Comparison of ENCODE assay signal across 9 cellular contexts in genomic region chr18:22024924-22025323, GRCh38.
"Had no signal": no experiment of that assay in that cellular context is flagged by ENCODE, and none has a peak within 500 bp of the region (broad histone marks: within the 10 kb centered on the region; RNA-seq: fewer than 3 reads in every experiment).

No MANE protein-coding gene starts in this region.

- ATAC-seq: GM23338, HCT116 had no signal

- H3K4me2 ChIP-seq: GM23338 had no signal

- H3K36me3 ChIP-seq: HAP-1 had no signal

- H3K27ac ChIP-seq: GM23248 had no signal

- H3K4me1 ChIP-seq: HAP-1 had no signal

- H3K4me3 Mint-ChIP-seq: GM23338, H9, HFFc6 had no signal

- H3K9me3 Mint-ChIP-seq: GM23338, H9, HFFc6 had no signal

- H3K4me3 ChIP-seq: GM23248, GM23338, HAP-1 had no signal

- H3K9me3 ChIP-seq: HAP-1 had no signal

- H3K9ac ChIP-seq: GM23248 had no signal

- H3K27ac Mint-ChIP-seq: GM23338, H9, HFFc6 had no signal

- DNase-seq: GM23248, GOT3, H7, H9, HCEC 1CT, HFFc6 had no signal
